1 cellular context compared by ENCODE assay signal in the genomic region with DNA sequence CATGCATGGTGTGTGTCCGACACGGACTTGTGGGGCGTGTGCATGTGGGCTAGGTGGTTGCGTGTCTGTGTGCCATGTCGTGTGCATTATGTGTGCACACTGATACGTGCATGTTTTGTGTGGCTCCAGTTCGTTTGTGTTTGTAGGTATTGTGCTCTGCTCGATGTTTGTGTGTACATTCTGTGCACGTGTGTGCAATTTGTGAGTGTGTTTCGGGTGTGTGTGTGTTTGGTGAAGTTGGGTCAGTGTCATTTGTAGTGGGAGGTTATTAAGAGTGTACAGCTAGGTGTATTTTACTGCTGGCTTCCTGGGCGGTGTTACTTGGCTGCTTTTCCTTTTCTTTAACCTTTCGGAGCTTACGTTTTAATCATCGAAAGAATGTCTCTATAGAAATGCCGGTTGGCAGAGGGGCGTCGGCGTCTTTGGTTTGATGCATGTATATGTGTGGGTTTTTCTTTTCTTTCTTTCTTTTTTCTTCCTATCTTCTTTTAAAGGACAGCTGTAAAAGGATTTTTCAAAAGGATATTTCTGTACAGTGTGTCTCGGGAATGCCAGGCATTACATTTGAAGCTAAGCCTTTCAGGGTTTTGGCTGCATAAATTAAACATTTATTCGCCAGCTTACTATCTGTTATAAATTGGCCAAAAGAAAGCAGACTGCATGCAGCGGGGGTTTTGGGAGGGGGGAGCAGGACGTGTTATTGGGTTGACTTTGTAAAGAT.
TF ChIP-seq lines count a peak whose summit lies in the region.

No MANE protein-coding gene starts in this region.

TF ChIP-seq in HEK293, 187 proteins besides CTCF, POLR2A, EP300 and RAD21 (continued from another document):
- peak; percentile 87 for TF ChIP-seq SP7 (tag by site-specific recombination; IDR thresholded peaks at IDR 0.05)
